6 cellular contexts compared by ENCODE assay signal in the genomic region with DNA sequence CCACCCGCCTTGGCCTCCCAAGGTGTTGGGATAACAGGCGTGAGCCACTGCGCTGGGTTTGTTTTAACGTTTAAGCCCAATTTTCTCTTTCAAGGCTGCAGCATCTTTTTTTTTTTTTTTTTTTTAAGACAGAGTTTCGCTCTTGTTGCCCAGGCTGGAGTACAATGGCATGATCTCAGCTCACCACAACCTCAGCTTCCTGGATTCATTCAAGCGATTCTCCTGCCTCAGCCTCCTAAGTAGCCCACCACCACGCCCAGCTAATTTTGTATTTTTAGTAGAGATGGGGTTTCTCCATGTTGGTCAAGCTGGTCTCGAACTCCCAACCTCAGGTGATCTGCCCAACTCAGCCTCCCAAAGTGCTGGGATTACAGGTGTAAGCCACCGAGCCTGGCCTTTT. TPM values are rescaled to one million over a fixed set of nuclear protein-coding genes. Genes with fewer than 3 reads are reported as not detected.
DNase-seq lines count a peak whose midpoint lies in the region; FAIRE-seq lines count a peak whose summit lies in the region.
"Not testable (repeated sequence)": the region's sequence is repeated elsewhere in the genome, so short reads cannot be mapped to it uniquely, and the experiment has no call there.

No MANE protein-coding gene starts in this region.

- not testable (repeated sequence) for H3K4me3 Mint-ChIP-seq in activated CD4-positive, alpha-beta memory T cell treated with anti-CD3 and anti-CD28 coated beads, Interleukin-2, amount 10 ng/mL, durations not matched to agents 7 days and 5 days

- H3K36me3 ChIP-seq in BLaER1 treated with 17β-estradiol and CSF1 and Interleukin-3, amounts not matched to agents 10 nM and 100 nM, result not testable (repeated sequence)

- H3K27me3 ChIP-seq in BLaER1 treated with 17β-estradiol and CSF1 and Interleukin-3, amounts not matched to agents 10 nM and 100 nM, result not testable (repeated sequence)

- H3K4me1 ChIP-seq in BLaER1 treated with 17β-estradiol and CSF1 and Interleukin-3, amounts not matched to agents 10 nM and 100 nM, result peaks cover 26 to 88% (median 63%) of the 10 kb centered on the region in 10 experiments

- H3K9me3 ChIP-seq in BLaER1 treated with 17β-estradiol and CSF1 and Interleukin-3, amounts not matched to agents 10 nM and 100 nM (replicated peaks in 1 of 11), result not testable (repeated sequence)

- peaks cover 34% of the 10 kb centered on the region for H3K4me1 Mint-ChIP-seq in activated CD4-positive, alpha-beta memory T cell treated with anti-CD3 and anti-CD28 coated beads, Interleukin-2, amount 10 ng/mL, durations not matched to agents 7 days and 5 days

- not testable (repeated sequence) for H3K27me3 Mint-ChIP-seq in activated CD4-positive, alpha-beta memory T cell treated with anti-CD3 and anti-CD28 coated beads, Interleukin-2, amount 10 ng/mL, durations not matched to agents 7 days and 5 days

- H3K27ac Mint-ChIP-seq in activated CD4-positive, alpha-beta memory T cell treated with anti-CD3 and anti-CD28 coated beads, Interleukin-2, amount 10 ng/mL, durations not matched to agents 7 days and 5 days, result peak overlapping the region; percentile 10

- not testable (repeated sequence) for H3K9me3 Mint-ChIP-seq in activated CD4-positive, alpha-beta memory T cell treated with anti-CD3 and anti-CD28 coated beads, Interleukin-2, amount 10 ng/mL, durations not matched to agents 7 days and 5 days

- peak overlapping the region; percentile 58 to 96 (median 85); a peak in 21 of 22 replicates for H3K27ac ChIP-seq in BLaER1 treated with 17β-estradiol and CSF1 and Interleukin-3, amounts not matched to agents 10 nM and 100 nM
- H3K27ac ChIP-seq in epithelial cell of prostate, result peak overlapping the region; percentile 100

- H3K36me3 Mint-ChIP-seq in activated CD4-positive, alpha-beta memory T cell treated with anti-CD3 and anti-CD28 coated beads, Interleukin-2, amount 10 ng/mL, durations not matched to agents 7 days and 5 days (ENCODE audit: low read depth), result not testable (repeated sequence)

- POLR2A ChIA-PET in activated CD4-positive, alpha-beta memory T cell treated with anti-CD3 and anti-CD28 coated beads, Interleukin-2, amount 10 ng/mL, durations not matched to agents 7 days and 5 days (lab: Charles Lee), result interaction anchor here (1.4 to 4.0 kb wide), 4 partner anchors 11 to 69 kb away, joined by 5 to 43 read pairs (median 6); partner anchors contain the start of genes ANXA2 and ICE2

- in situ Hi-C loops in KBM-7 (cut with MboI; ENCODE audit: low pct_unique_long_range_greater_than_20kb, low sequenced_read_pairs), result not testable (repeated sequence)

- H4K20me1 ChIP-seq in BLaER1 treated with 17β-estradiol and CSF1 and Interleukin-3, amounts not matched to agents 10 nM and 100 nM, result not testable (repeated sequence)

- peak overlapping the region in 10 of 11 experiments; percentile 10 to 77 (median 67); a peak in 16 of 22 replicates for H3K9ac ChIP-seq in BLaER1 treated with 17β-estradiol and CSF1 and Interleukin-3, amounts not matched to agents 10 nM and 100 nM

- not testable (repeated sequence) for H3K4me3 ChIP-seq in BLaER1 treated with 17β-estradiol and CSF1 and Interleukin-3, amounts not matched to agents 10 nM and 100 nM

- DNase-seq in KBM-7 (peak; percentile 36), RCC 7860 (ENCODE audit: low spot score) (peak; percentile 59), renal cortical epithelial cell (ENCODE audit: low read depth) (peak; percentile 47)
- DNase-seq in activated CD4-positive, alpha-beta memory T cell treated with anti-CD3 and anti-CD28 coated beads, Interleukin-2, amount 10 ng/mL, durations not matched to agents 7 days and 5 days; epithelial cell of prostate (ENCODE audit: low read depth, low spot score): not testable (repeated sequence)

- not testable (repeated sequence) for FAIRE-seq in RCC 7860 (lab: Jason Lieb, UNC)

- CTCF ChIA-PET in activated CD4-positive, alpha-beta memory T cell treated with anti-CD3 and anti-CD28 coated beads, Interleukin-2, amount 10 ng/mL, durations not matched to agents 7 days and 5 days (lab: Charles Lee), result interaction anchor here (0.7 to 1.5 kb wide), 2 partner anchors 10 to 275 kb away, joined by 4 to 5 read pairs; no protein-coding TSS in a partner anchor

- peak overlapping the region; percentile 62 to 97 (median 89) for H3K4me2 ChIP-seq in BLaER1 treated with 17β-estradiol and CSF1 and Interleukin-3, amounts not matched to agents 10 nM and 100 nM

RNA-seq across cellular contexts. Expression of gene ANXA2, which starts 12.6 kb away (rescaled TPM):
- 100 to 1,000 TPM; 558 to 566 TPM for total RNA-seq in activated CD4-positive, alpha-beta memory T cell treated with anti-CD3 and anti-CD28 coated beads, Interleukin-2, amount 10 ng/mL, durations not matched to agents 7 days and 5 days
- 3,594 and 6,130 TPM in 2 replicates for total RNA-seq in renal cortical epithelial cell
